In genomic region chr20:1566701-1567100, GRCh38 we compare ENCODE assay signal across 24 cellular contexts. TPM values are rescaled to one million over a fixed set of nuclear protein-coding genes. Genes with fewer than 3 reads are reported as not detected.
DNase-seq lines count a peak whose midpoint lies in the region; ATAC-seq and TF ChIP-seq lines count a peak whose summit lies in the region.
"Had no signal": no experiment of that assay in that cellular context is flagged by ENCODE, and none has a peak within 500 bp of the region (broad histone marks: within the 10 kb centered on the region; RNA-seq: fewer than 3 reads in every experiment).

No MANE protein-coding gene starts in this region.

- WGBS in hepatocyte (ENCODE audit: low lambda C conversion rate, missing lambda C conversion rate): 76% methylated on average over 2 of the region's 2 CpGs

- H3K4me1 Mint-ChIP-seq in activated CD4-positive, alpha-beta memory T cell treated with anti-CD3 and anti-CD28 coated beads for 36 hours (ENCODE audit: low read depth): no peaks in the 10 kb centered on the region
- H3K4me1 Mint-ChIP-seq: GM23338 had no signal

- H3K9me3 ChIP-seq in hepatocyte (ENCODE audit: low read depth): no peaks in the 10 kb centered on the region

- H3K4me2 ChIP-seq in hepatocyte: no peak overlapping the region
- H3K4me2 ChIP-seq: GM23338, KMS-11 had no signal

- ATAC-seq in HG03097 (IDR thresholded peaks at IDR 0.05; ENCODE audit: low FRiP score, unreplicated experiment): no peak
- ATAC-seq: GM12878; natural killer cell treated with Interleukin-12 subunit alpha and Interleukin-12 subunit beta and Interleukin-15 and Interleukin-18, amount 100 ng/mL, for 72 hours had no signal

- no peaks in the 10 kb centered on the region for H3K4me1 ChIP-seq in hepatocyte (ENCODE audit: insufficient read depth)

- no peak overlapping the region for H2AFZ ChIP-seq in hepatocyte
- H2AFZ ChIP-seq: GM23338 had no signal

- H3K27ac ChIP-seq in RWPE1: peak overlapping the region; percentile 59; the same call in 1 of the 2 replicates
- H3K27ac ChIP-seq in hepatocyte: no peak overlapping the region
- H3K27ac ChIP-seq: brain microvascular endothelial cell, KMS-11 had no signal

- H3K4me3 Mint-ChIP-seq in activated CD4-positive, alpha-beta memory T cell treated with anti-CD3 and anti-CD28 coated beads for 36 hours: no peak overlapping the region
- H3K4me3 Mint-ChIP-seq: CD4-positive, alpha-beta T cell; GM23338; natural killer cell treated with Interleukin-12 subunit alpha and Interleukin-12 subunit beta and Interleukin-15 and Interleukin-18, amount 100 ng/mL, for 72 hours had no signal

- H3K4me3 ChIP-seq in hepatocyte: no peak overlapping the region
- H3K4me3 ChIP-seq: GM12878, GM23338 had no signal

- in situ Hi-C loops in ACHN (cut with HindIII; ENCODE audit: low pct_ligation_motif_present, low pct_unique_long_range_greater_than_20kb, low sequenced_read_pairs): no loop called here

- no peaks in the 10 kb centered on the region for H4K20me1 ChIP-seq in hepatocyte (ENCODE audit: insufficient read depth, poor library complexity, severe bottlenecking)

- H3K27me3 ChIP-seq in hepatocyte: no peaks in the 10 kb centered on the region
- H3K27me3 ChIP-seq: brain microvascular endothelial cell had no signal

- no peaks in the 10 kb centered on the region for H3K9me2 ChIP-seq in hepatocyte (replicated peaks; ENCODE audit: insufficient read depth)

- no peak overlapping the region for H3K27ac Mint-ChIP-seq in activated CD4-positive, alpha-beta memory T cell treated with anti-CD3 and anti-CD28 coated beads for 36 hours
- H3K27ac Mint-ChIP-seq: CD4-positive, alpha-beta T cell; GM23338; natural killer cell treated with Interleukin-12 subunit alpha and Interleukin-12 subunit beta and Interleukin-15 and Interleukin-18, amount 100 ng/mL, for 72 hours had no signal

- POLR2A ChIA-PET in RWPE1 (lab: Yijun Ruan, JAX; ENCODE audit: low non-redundant PET): no interaction called here
- POLR2A ChIA-PET in activated CD4-positive, alpha-beta memory T cell treated with anti-CD3 and anti-CD28 coated beads for 36 hours (lab: Charles Lee): no interaction called here

- H3K36me3 ChIP-seq in hepatocyte (replicated peaks; ENCODE audit: insufficient read depth, low read depth): no peaks in the 10 kb centered on the region
- H3K36me3 ChIP-seq: brain microvascular endothelial cell had no signal

- CTCF ChIA-PET in RWPE1 (lab: Yijun Ruan, JAX): interaction anchor here (0.7 kb wide), 1 partner anchor 10 kb away, joined by 3 read pairs; no protein-coding TSS in a partner anchor
- CTCF ChIA-PET in activated CD4-positive, alpha-beta memory T cell treated with anti-CD3 and anti-CD28 coated beads for 36 hours (lab: Charles Lee): no interaction called here

- H3K79me2 ChIP-seq in hepatocyte: no peaks in the 10 kb centered on the region

- no peaks in the 10 kb centered on the region for H3K27me3 Mint-ChIP-seq in activated CD4-positive, alpha-beta memory T cell treated with anti-CD3 and anti-CD28 coated beads for 36 hours
- H3K27me3 Mint-ChIP-seq: CD4-positive, alpha-beta T cell had no signal

- peaks cover 9% of the 10 kb centered on the region for H3K36me3 Mint-ChIP-seq in activated CD4-positive, alpha-beta memory T cell treated with anti-CD3 and anti-CD28 coated beads for 36 hours
- H3K36me3 Mint-ChIP-seq: natural killer cell treated with Interleukin-12 subunit alpha and Interleukin-12 subunit beta and Interleukin-15 and Interleukin-18, amount 100 ng/mL, for 72 hours had no signal

- peaks cover 4% of the 10 kb centered on the region for H3K9me3 Mint-ChIP-seq in activated CD4-positive, alpha-beta memory T cell treated with anti-CD3 and anti-CD28 coated beads for 36 hours
- H3K9me3 Mint-ChIP-seq: CD4-positive, alpha-beta T cell; GM23338; natural killer cell treated with Interleukin-12 subunit alpha and Interleukin-12 subunit beta and Interleukin-15 and Interleukin-18, amount 100 ng/mL, for 72 hours had no signal

- no peak for TF ChIP-seq CTCF in RWPE1 (conservative IDR thresholded peaks at IDR 0.05; ENCODE audit: low read depth)
- no peak for TF ChIP-seq CTCF in hepatocyte (IDR thresholded peaks at IDR 0.05; ENCODE audit: poor library complexity)

- DNase-seq in ACHN (peak; percentile 27), HCEC 1CT (peak; percentile 8), RWPE1 (ENCODE audit: low spot score) (peak; percentile 39), hepatocyte (ENCODE audit: low spot score) (peak; percentile 0), NCI-H2029 treated with DMSO at 0.1 percent for 48 hours (lab: John Stamatoyannopoulos, UW) (no peak), hepatic stellate cell (ENCODE audit: low spot score) (no peak)
- no peak for DNase-seq in activated CD4-positive, alpha-beta memory T cell treated with anti-CD3 and anti-CD28 coated beads for 36 hours
- DNase-seq: activated CD4-positive, alpha-beta T cell treated with anti-CD3 and anti-CD28 coated beads for 48 hours; activated CD8-positive, alpha-beta memory T cell treated with anti-CD3 and anti-CD28 coated beads, Interleukin-2, amount 50 U/mL, for 48 hours; CD4-positive, alpha-beta T cell; cortex of kidney; midbrain; NCI-H1092 treated with DMSO at 0.1 percent for 48 hours; NCI-H2029; SHP77 had no signal

- intact Hi-C loops in activated CD4-positive, alpha-beta memory T cell treated with anti-CD3 and anti-CD28 coated beads for 36 hours (cut with micrococcal nuclease): no loop called here

RNA-seq across cellular contexts. Expression of gene SIRPD, which starts 9.2 kb away (rescaled TPM):
- total RNA-seq in hepatocyte: not detected in 2 replicates
- polyA plus RNA-seq in hepatocyte: not detected in 2 replicates
- total RNA-seq in activated CD4-positive, alpha-beta memory T cell treated with anti-CD3 and anti-CD28 coated beads for 36 hours: not detected
- total RNA-seq: fibroblast of villous mesenchyme; GM23338; natural killer cell treated with Interleukin-12 subunit alpha and Interleukin-12 subunit beta and Interleukin-15 and Interleukin-18, amount 100 ng/mL, for 72 hours; NCI-H460 had no signal
- polyA plus RNA-seq: AG04450, GM23338 had no signal

RNA-seq across cellular contexts. Expression of gene SIRPB1, which starts 53.1 kb away (rescaled TPM):
- total RNA-seq in hepatocyte: 0.12 and 0.97 TPM in 2 replicates
- polyA plus RNA-seq in hepatocyte: 0.33 and 0.57 TPM in 2 replicates
- 1 to 10 TPM; 1.3 to 2.0 TPM for total RNA-seq in activated CD4-positive, alpha-beta memory T cell treated with anti-CD3 and anti-CD28 coated beads for 36 hours
- total RNA-seq: fibroblast of villous mesenchyme, GM23338 had no signal
- polyA plus RNA-seq: AG04450, GM23338 had no signal

Comparison
In these comparisons a context has a peak if more than half of its experiments do, and no peak if none do; other contexts are left out.
1. DNase-seq: peak in ACHN (single experiment), HCEC 1CT (single experiment), RWPE1 (single experiment) and hepatocyte (single experiment); none in activated CD4-positive, alpha-beta memory T cell treated with anti-CD3 and anti-CD28 coated beads for 36 hours (single experiment), NCI-H2029 treated with DMSO at 0.1 percent for 48 hours (single experiment) and hepatic stellate cell (single experiment).